ENCODE assay signal across 22 cellular contexts in the genomic region with DNA sequence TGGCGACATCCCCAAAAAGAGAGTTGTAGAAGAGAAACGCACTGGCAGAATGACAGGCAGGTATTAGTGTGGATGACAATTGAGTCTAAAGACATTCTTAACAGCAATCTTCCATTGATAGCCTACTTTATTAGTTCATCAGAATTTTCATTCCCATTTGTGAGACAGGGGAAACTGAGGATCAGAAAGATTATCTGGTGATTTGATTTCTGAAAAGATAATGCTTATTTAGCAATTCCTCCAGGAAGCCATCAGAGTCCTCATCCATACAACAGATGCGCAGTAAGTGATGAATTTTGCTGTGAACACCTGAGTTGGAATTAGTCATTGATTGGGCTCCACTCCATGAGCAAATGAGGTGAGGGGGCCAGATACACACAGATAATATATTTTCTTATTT. TPM values are rescaled to one million over a fixed set of nuclear protein-coding genes. Genes with fewer than 3 reads are reported as not detected.
DNase-seq lines count a peak whose midpoint lies in the region; ATAC-seq, FAIRE-seq and TF ChIP-seq lines count a peak whose summit lies in the region.
"Had no signal": no experiment of that assay in that cellular context is flagged by ENCODE, and none has a peak within 500 bp of the region (broad histone marks: within the 10 kb centered on the region; RNA-seq: fewer than 3 reads in every experiment).

No MANE protein-coding gene starts in this region.

- peaks cover 23% of the 10 kb centered on the region for H3K9me3 Mint-ChIP-seq in nephron progenitor cell
- H3K9me3 Mint-ChIP-seq: CD4-positive, alpha-beta T cell; CD8-positive, alpha-beta T cell had no signal

- BruUV-seq in Panc1 (replicated peaks; lab: Mats Ljungman, UMichigan), result no TSS peak

- no peaks in the 10 kb centered on the region for H3K36me3 Mint-ChIP-seq in nephron progenitor cell (ENCODE audit: low read depth)
- H3K36me3 Mint-ChIP-seq: CD8-positive, alpha-beta T cell had no signal

- no peak for TF ChIP-seq POLR2A in A549 (IDR thresholded peaks at IDR 0.05; ENCODE audit: low read length)

- 93% methylated on average over 3 of the region's 3 CpGs for WGBS in A549 (ENCODE audit: missing lambda C conversion rate)

- ATAC-seq in A549 (no peak), Panc1 (no peak), HG02981 (IDR thresholded peaks at IDR 0.05; ENCODE audit: unreplicated experiment) (no peak)
- ATAC-seq: CD8-positive, alpha-beta T cell had no signal

- in situ Hi-C loops in Panc1 (cut with HindIII; ENCODE audit: low pct_unique_long_range_greater_than_20kb, low sequenced_read_pairs), result no loop called here

- no peak for TF ChIP-seq RAD21 in A549 (conservative IDR thresholded peaks at IDR 0.05 in 1 of 2, IDR thresholded peaks at IDR 0.05 in 1 of 2)

- DNase-seq in A549 (ENCODE audit: low read depth in 1 of 2, low spot score in 1 of 2) (no peak), HL-60 (ENCODE audit: low read depth in 1 of 2, low spot score in 1 of 2) (no peak), Panc1 (ENCODE audit: low read depth, low spot score) (no peak), nephron progenitor cell (no peak), Kasumi-1 (lab: John Stamatoyannopoulos, UW) (no peak), putamen (ENCODE audit: low spot score) (no peak), SK-N-DZ (ENCODE audit: low spot score) (no peak)
- DNase-seq: 8988T; Caco-2; Calu3; CD4-positive, alpha-beta T cell; CD8-positive, alpha-beta T cell; DMS79 treated with DMSO at 0.1 percent for 48 hours had no signal

- H3K4me2 ChIP-seq in A549, result no peak overlapping the region

- H3K9me3 ChIP-seq in A549 (no peaks in the 10 kb centered on the region), Panc1 (ENCODE audit: control insufficient read depth, insufficient read depth, low read depth, low read length) (no peaks in the 10 kb centered on the region)
- H3K9me3 ChIP-seq: BLaER1 treated with 17β-estradiol and CSF1 and Interleukin-3, amounts not matched to agents 10 nM and 100 nM; Caco-2 had no signal

- H3K4me1 ChIP-seq in A549 (peaks cover 83% of the 10 kb centered on the region), Panc1 (ENCODE audit: control insufficient read depth, insufficient read depth, low read length) (peaks cover 15% of the 10 kb centered on the region; the same call in 1 of the 2 replicates)

- peak overlapping the region; percentile 28 for H3K27ac Mint-ChIP-seq in nephron progenitor cell
- H3K27ac Mint-ChIP-seq: CD4-positive, alpha-beta T cell; CD8-positive, alpha-beta T cell had no signal

- POLR2A ChIA-PET in A549 (lab: Yijun Ruan, JAX) (no interaction called here), Panc1 (lab: Charles Lee) (no interaction called here)

- intact Hi-C loops in Panc1 (cut with micrococcal nuclease; ENCODE audit: unreplicated experiment), result no loop called here

- H3K27ac ChIP-seq in A549 (peak overlapping the region; percentile 33 to 78; a peak in 4 of 6 replicates), HL-60 (replicated peaks) (peak overlapping the region; percentile 76), Panc1 (ENCODE audit: low read length) (peak overlapping the region; percentile 26; the same call in 1 of the 2 replicates)
- H3K27ac ChIP-seq: C4-2B had no signal

- H3K27me3 Mint-ChIP-seq in nephron progenitor cell (ENCODE audit: low read depth, poor library complexity), result peaks cover 5% of the 10 kb centered on the region
- H3K27me3 Mint-ChIP-seq: B cell; CD4-positive, alpha-beta T cell had no signal

- H3K27me3 ChIP-seq in HL-60 (ENCODE audit: insufficient read depth, poor library complexity, severe bottlenecking), result no peaks in the 10 kb centered on the region
- H3K27me3 ChIP-seq in Panc1 (ENCODE audit: control insufficient read depth, insufficient read depth, low read length), result no peaks in the 10 kb centered on the region
- H3K27me3 ChIP-seq: BLaER1 treated with 17β-estradiol and CSF1 and Interleukin-3, amounts not matched to agents 10 nM and 100 nM had no signal

- no peaks in the 10 kb centered on the region for H3K36me3 ChIP-seq in Panc1 (ENCODE audit: control insufficient read depth, insufficient read depth, low read length)
- H3K36me3 ChIP-seq: BLaER1 treated with 17β-estradiol and CSF1 and Interleukin-3, amounts not matched to agents 10 nM and 100 nM had no signal

- FAIRE-seq in A549 (lab: Jason Lieb, UNC), result no peak
- FAIRE-seq: A204.1, D721Med, G401.6, GM12891, GM19239 had no signal

- CTCF ChIA-PET in A549 (lab: Yijun Ruan, JAX), result no interaction called here
- CTCF ChIA-PET in Panc1 (lab: Charles Lee), result no interaction called here

- peaks cover 70% of the 10 kb centered on the region for H3K4me1 Mint-ChIP-seq in nephron progenitor cell

- TF ChIP-seq EP300 in A549 (IDR thresholded peaks at IDR 0.05), result no peak

- TF ChIP-seq CTCF in A549 (IDR thresholded peaks at IDR 0.05), result no peak
- no peak for TF ChIP-seq CTCF in HL-60 (IDR thresholded peaks at IDR 0.05; ENCODE audit: insufficient read depth, low read length)
- TF ChIP-seq CTCF in Panc1 (IDR thresholded peaks at IDR 0.05), result no peak
- no peak for TF ChIP-seq CTCF in nephron progenitor cell (IDR thresholded peaks at IDR 0.05)

- H3K4me3 ChIP-seq in A549 (no peak overlapping the region), HL-60 (replicated peaks; ENCODE audit: insufficient read depth, low read length) (no peak overlapping the region), Panc1 (ENCODE audit: low read depth in 2 of 2, low read length in 2 of 2) (no peak overlapping the region)
- H3K4me3 ChIP-seq: BLaER1 treated with 17β-estradiol and CSF1 and Interleukin-3, amounts not matched to agents 10 nM and 100 nM had no signal

- H3K4me3 Mint-ChIP-seq in nephron progenitor cell, result no peak overlapping the region
- H3K4me3 Mint-ChIP-seq: B cell; CD4-positive, alpha-beta T cell; CD8-positive, alpha-beta T cell had no signal

TF ChIP-seq in A549, 52 proteins besides CTCF, POLR2A, EP300 and RAD21:
- no peak for TF ChIP-seq RARB (CRISPR knock-in tag; IDR thresholded peaks at IDR 0.05)
- no peak for TF ChIP-seq NR3C1 (IDR thresholded peaks at IDR 0.05)
- no peak for TF ChIP-seq RNF2 (IDR thresholded peaks at IDR 0.05; ENCODE audit: borderline replicate concordance, low read depth)
- peak; percentile 77 for TF ChIP-seq MAFK (IDR thresholded peaks at IDR 0.05; ENCODE audit: partially characterized antibody)

RNA-seq across cellular contexts. Expression of gene ANKRD33B, which starts 57.3 kb away (rescaled TPM):
- 6.9 and 8.2 TPM in 2 replicates for polyA plus RNA-seq in A549 (2011; rRNA removed)
- polyA plus RNA-seq in A549 (2012; cell fraction: cytosol; rRNA removed), result 7.3 and 11.1 TPM in 2 replicates
- 24.2 and 33.7 TPM in 2 replicates for polyA plus RNA-seq in A549 (2012; cell fraction: nucleus; rRNA removed)
- polyA plus RNA-seq in A549 (2017; fragmentation: RNase III; extraction: RNeasy Plus Mini Kit Qiagen cat#74134 plus additional on column Dnase treatment), result 4.0 to 7.1 TPM (median 4.4 TPM) in 3 replicates
- polyA minus RNA-seq in A549 (2011; rRNA and poly(A)+ RNA removed), result 24.1 and 27.2 TPM in 2 replicates
- total RNA-seq in Panc1 (2021; ENCODE audit: unreplicated experiment), result 19.1 TPM
- polyA plus RNA-seq in Panc1 (2012; ENCODE audit: insufficient read length), result 7.7 TPM
- polyA plus RNA-seq in SK-N-DZ (2014; cell fraction: cytosol; rRNA removed), result 0.73 and 0.74 TPM in 2 replicates
- 0.38 and 0.95 TPM in 2 replicates for polyA plus RNA-seq in SK-N-DZ (2014; cell fraction: nucleus; rRNA removed)

Comparison
In these comparisons a context has a peak if more than half of its experiments do, and no peak if none do; other contexts are left out.
1. H3K27ac ChIP-seq: peak in every context shown above with its lines; median percentile 76 in HL-60; 56 in A549; 26 in Panc1.